Comparison of ENCODE assay signal across 8 cellular contexts in the genomic region with DNA sequence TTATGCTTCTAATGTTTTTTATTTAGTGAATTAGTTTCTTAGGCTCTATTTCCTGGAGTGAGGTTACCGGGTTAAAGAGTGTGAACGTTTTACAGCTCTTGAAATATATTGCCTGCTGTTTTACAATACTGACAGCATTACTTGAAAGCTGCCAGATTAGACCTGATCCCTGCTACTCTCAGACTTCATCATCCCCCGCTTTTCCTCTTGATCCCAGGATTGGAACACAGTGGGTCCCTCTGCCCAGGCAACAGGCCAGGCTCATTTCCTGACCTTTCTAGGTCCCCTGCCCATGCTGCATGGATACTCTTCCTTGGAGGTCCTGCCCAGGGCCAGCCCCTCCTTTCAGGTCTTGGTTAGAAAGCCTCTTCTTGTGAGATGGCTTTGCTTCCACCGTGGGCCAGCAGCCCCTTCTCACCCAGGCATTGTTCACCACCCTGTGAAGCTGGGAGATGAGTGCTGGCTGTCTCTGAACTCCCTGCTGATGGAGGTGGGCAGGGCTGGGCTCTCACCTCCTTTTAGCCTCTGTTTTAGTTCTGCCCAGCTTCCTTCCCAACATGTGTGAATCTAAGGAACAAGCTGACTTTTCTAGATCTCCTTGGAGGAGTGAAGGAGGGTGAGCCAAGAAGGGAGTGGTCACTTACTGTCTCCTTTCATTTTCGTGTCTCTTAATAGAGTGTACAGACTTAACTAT. TPM values are rescaled to one million over a fixed set of nuclear protein-coding genes. Genes with fewer than 3 reads are reported as not detected.
DNase-seq lines count a peak whose midpoint lies in the region; ATAC-seq and TF ChIP-seq lines count a peak whose summit lies in the region.

No MANE protein-coding gene starts in this region.

- ATAC-seq in SK-N-SH treated with all-trans-retinoic acid at 6 μM for 48 hours (peak; percentile 90), GM19035 (IDR thresholded peaks at IDR 0.05; ENCODE audit: unreplicated experiment) (no peak), HG02970 (IDR thresholded peaks at IDR 0.05; ENCODE audit: low FRiP score, unreplicated experiment) (no peak)

- H3K4me3 ChIP-seq in foreskin fibroblast (ENCODE audit: low read depth in 1 of 2, low read length in 2 of 2) (peak overlapping the region; percentile 4 to 38), trophoblast cell (ENCODE audit: low read depth, low read length) (no peak overlapping the region)

- no peak overlapping the region for H4K8ac ChIP-seq in trophoblast cell (ENCODE audit: low read depth, low read length)

- H3K27me3 ChIP-seq in trophoblast cell (ENCODE audit: insufficient read depth, low read length) = no peaks in the 10 kb centered on the region

- H3K9me3 ChIP-seq in trophoblast cell (ENCODE audit: insufficient read depth, low read depth, low read length) = no peaks in the 10 kb centered on the region

- H3K27me3 Mint-ChIP-seq in Calu3 (ENCODE audit: unreplicated experiment) = no peaks in the 10 kb centered on the region

- H3K27ac ChIP-seq in trophoblast cell (ENCODE audit: low read depth, low read length) = no peak overlapping the region

- H3K27ac Mint-ChIP-seq in Calu3 (ENCODE audit: unreplicated experiment) = peak overlapping the region; percentile 85

- H3K36me3 ChIP-seq in trophoblast cell (ENCODE audit: control insufficient read depth in 1 of 2, insufficient read depth in 2 of 2, low read length in 2 of 2) = peaks cover 0 to 2% of the 10 kb centered on the region in 2 experiments

- peak overlapping the region; percentile 50 for H3K4me3 Mint-ChIP-seq in Calu3 (ENCODE audit: low read depth, unreplicated experiment)

- H2AK5ac ChIP-seq in trophoblast cell (ENCODE audit: low read length) = no peak overlapping the region

- H3K14ac ChIP-seq in trophoblast cell (ENCODE audit: low read length) = no peak overlapping the region

- H3K4me1 ChIP-seq in trophoblast cell (ENCODE audit: control insufficient read depth in 1 of 2, insufficient read depth in 2 of 2, low read length in 2 of 2) = peaks cover 2 to 3% of the 10 kb centered on the region in 2 experiments

- peak overlapping the region; percentile 37 for H3K4ac ChIP-seq in trophoblast cell (ENCODE audit: low read depth, low read length)

- intact Hi-C loops in Calu3 (cut with micrococcal nuclease; ENCODE audit: unreplicated experiment) = no loop called here

- no peak overlapping the region for H3K18ac ChIP-seq in trophoblast cell (ENCODE audit: low read length)

- no peaks in the 10 kb centered on the region for H3K9me3 Mint-ChIP-seq in Calu3 (ENCODE audit: low read depth, unreplicated experiment)

- H2BK120ac ChIP-seq in trophoblast cell (ENCODE audit: insufficient read depth, low read length, poor library complexity) = no peak overlapping the region

- TF ChIP-seq CTCF in Calu3 (IDR thresholded peaks at IDR 0.05; ENCODE audit: unreplicated experiment) = no peak
- no peak for TF ChIP-seq CTCF in foreskin fibroblast (IDR thresholded peaks at IDR 0.05; ENCODE audit: low read depth, low read length)

- H3K79me1 ChIP-seq in trophoblast cell (ENCODE audit: low read length) = no peaks in the 10 kb centered on the region

- no CpG with 5 or more reads among the region's 5 CpGs for WGBS in trophoblast cell (ENCODE audit: extremely low coverage, insufficient coverage, insufficient read length)

- no peak overlapping the region for H4K12ac ChIP-seq in trophoblast cell (ENCODE audit: low read depth, low read length)

- no peak overlapping the region for H2AFZ ChIP-seq in trophoblast cell (ENCODE audit: insufficient read depth, low read length, poor library complexity)

- H3K79me2 ChIP-seq in trophoblast cell (ENCODE audit: control insufficient read depth, insufficient read depth, low read length, poor library complexity) = peaks cover 11% of the 10 kb centered on the region

- no peak overlapping the region for H2BK12ac ChIP-seq in trophoblast cell (ENCODE audit: low read length)

- H3K9ac ChIP-seq in trophoblast cell (ENCODE audit: low read length) = no peak overlapping the region

- peak overlapping the region; percentile 23 for H2BK5ac ChIP-seq in trophoblast cell (ENCODE audit: low read depth, low read length, poor library complexity)

- peaks cover 52% of the 10 kb centered on the region for H3K4me1 Mint-ChIP-seq in Calu3 (ENCODE audit: low read depth, unreplicated experiment)

- DNase-seq in Calu3 = no peak
- peak in 1 of 2 donors; percentile 58 for DNase-seq in foreskin fibroblast
- DNase-seq in trophoblast cell = no peak
- no peak for DNase-seq in DMS53 (lab: John Stamatoyannopoulos, UW)
- no peak for DNase-seq in NCI-H510A (lab: John Stamatoyannopoulos, UW)

- no TSS peak for BruUV-seq in Calu3 (replicated peaks; lab: Mats Ljungman, UMichigan)

- H3K4me2 ChIP-seq in trophoblast cell (ENCODE audit: low read length) = no peak overlapping the region

- CTCF ChIA-PET in Calu3 (lab: Charles Lee) = interaction anchor here (2.4 kb wide), 1 partner anchor 15 kb away, joined by 7 read pairs; a partner anchor contains a TSS

- H3K23ac ChIP-seq in trophoblast cell (ENCODE audit: low read length) = no peak overlapping the region

- H4K91ac ChIP-seq in trophoblast cell (ENCODE audit: low read depth, low read length) = no peak overlapping the region

- H3K36me3 Mint-ChIP-seq in Calu3 (ENCODE audit: insufficient read depth, unreplicated experiment) = peaks cover 18% of the 10 kb centered on the region

TF ChIP-seq in SK-N-SH treated with all-trans-retinoic acid at 6 μM for 48 hours, 23 proteins besides CTCF, POLR2A, EP300 and RAD21:
- TF ChIP-seq ZNF565 (CRISPR knock-in tag; conservative IDR thresholded peaks at IDR 0.05; ENCODE audit: low read depth) = no peak
- TF ChIP-seq CSDC2 (CRISPR knock-in tag; IDR thresholded peaks at IDR 0.05) = no peak
- TF ChIP-seq ZNF70 (CRISPR knock-in tag; IDR thresholded peaks at IDR 0.05) = no peak
- TF ChIP-seq, protein P1, sequence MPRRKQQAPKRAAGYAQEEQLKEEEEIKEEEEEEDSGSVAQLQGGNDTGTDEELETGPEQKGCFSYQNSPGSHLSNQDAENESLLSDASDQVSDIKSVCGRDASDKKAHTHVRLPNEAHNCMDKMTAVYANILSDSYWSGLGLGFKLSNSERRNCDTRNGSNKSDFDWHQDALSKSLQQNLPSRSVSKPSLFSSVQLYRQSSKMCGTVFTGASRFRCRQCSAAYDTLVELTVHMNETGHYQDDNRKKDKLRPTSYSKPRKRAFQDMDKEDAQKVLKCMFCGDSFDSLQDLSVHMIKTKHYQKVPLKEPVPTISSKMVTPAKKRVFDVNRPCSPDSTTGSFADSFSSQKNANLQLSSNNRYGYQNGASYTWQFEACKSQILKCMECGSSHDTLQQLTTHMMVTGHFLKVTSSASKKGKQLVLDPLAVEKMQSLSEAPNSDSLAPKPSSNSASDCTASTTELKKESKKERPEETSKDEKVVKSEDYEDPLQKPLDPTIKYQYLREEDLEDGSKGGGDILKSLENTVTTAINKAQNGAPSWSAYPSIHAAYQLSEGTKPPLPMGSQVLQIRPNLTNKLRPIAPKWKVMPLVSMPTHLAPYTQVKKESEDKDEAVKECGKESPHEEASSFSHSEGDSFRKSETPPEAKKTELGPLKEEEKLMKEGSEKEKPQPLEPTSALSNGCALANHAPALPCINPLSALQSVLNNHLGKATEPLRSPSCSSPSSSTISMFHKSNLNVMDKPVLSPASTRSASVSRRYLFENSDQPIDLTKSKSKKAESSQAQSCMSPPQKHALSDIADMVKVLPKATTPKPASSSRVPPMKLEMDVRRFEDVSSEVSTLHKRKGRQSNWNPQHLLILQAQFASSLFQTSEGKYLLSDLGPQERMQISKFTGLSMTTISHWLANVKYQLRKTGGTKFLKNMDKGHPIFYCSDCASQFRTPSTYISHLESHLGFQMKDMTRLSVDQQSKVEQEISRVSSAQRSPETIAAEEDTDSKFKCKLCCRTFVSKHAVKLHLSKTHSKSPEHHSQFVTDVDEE (CRISPR knock-in tag; IDR thresholded peaks at IDR 0.05) = no peak
- no peak for TF ChIP-seq ARNTL (CRISPR knock-in tag; IDR thresholded peaks at IDR 0.05; ENCODE audit: borderline replicate concordance, low read depth)
TF ChIP-seq in SK-N-SH treated with all-trans-retinoic acid at 6 μM for 48 hours: peak in this region for 0.

RNA-seq across cellular contexts. Expression of a gene that starts 15.5 kb away (rescaled TPM):
- total RNA-seq in Calu3 (2022) = 50.5 and 53.4 TPM in 2 replicates
- 40.6 and 41.6 TPM in 2 replicates for polyA plus RNA-seq in trophoblast cell (2013)

RNA-seq across cellular contexts. Expression of a gene that starts 17.4 kb away (rescaled TPM):
- 98.2 and 101 TPM in 2 replicates for total RNA-seq in Calu3 (2022)
- polyA plus RNA-seq in trophoblast cell (2013) = 74.8 and 75.7 TPM in 2 replicates
